In genomic region chr6:16684896-16685554, GRCh38 we compare ENCODE assay signal across 8 cellular contexts.
DNase-seq lines count a peak whose midpoint lies in the region; ATAC-seq and TF ChIP-seq lines count a peak whose summit lies in the region.

No MANE protein-coding gene starts in this region.

- 45 to 58% methylated on average over 7 of the region's 7 CpGs for WGBS in esophagus squamous epithelium, 2 donors

- H3K4me1 Mint-ChIP-seq in stimulated activated effector memory CD8-positive, alpha-beta T cell treated with anti-CD3 and anti-CD28 coated beads, Interleukin-12 subunit alpha, Interleukin-12 subunit beta, amount 100 ng/mL, for 72 hours: peaks cover 92% of the 10 kb centered on the region

- POLR2A ChIA-PET in GM10248 (lab: Yijun Ruan, JAX): no interaction called here

- no peaks in the 10 kb centered on the region for H3K9me3 ChIP-seq in esophagus squamous epithelium

- H3K4me3 Mint-ChIP-seq in stimulated activated effector memory CD8-positive, alpha-beta T cell treated with anti-CD3 and anti-CD28 coated beads, Interleukin-12 subunit alpha, Interleukin-12 subunit beta, amount 100 ng/mL, for 72 hours: peak overlapping the region; percentile 44

- no peaks in the 10 kb centered on the region for H3K9me3 Mint-ChIP-seq in stimulated activated effector memory CD8-positive, alpha-beta T cell treated with anti-CD3 and anti-CD28 coated beads, Interleukin-12 subunit alpha, Interleukin-12 subunit beta, amount 100 ng/mL, for 72 hours

- peak; percentile 37 for DNase-seq in GM10248 (ENCODE audit: extremely low spot score)
- DNase-seq in activated CD4-positive, alpha-beta T cell treated with anti-CD3 and anti-CD28 coated beads, Interleukin-2, amount 50 U/mL, for 24 hours (ENCODE audit: low read depth in 1 of 2, low spot score in 1 of 2): peak; percentile 64 to 93
- no peak for DNase-seq in esophagus squamous epithelium (lab: John Stamatoyannopoulos, UW)
- peak; percentile 65 to 88 for DNase-seq in stimulated activated effector memory CD8-positive, alpha-beta T cell treated with anti-CD3 and anti-CD28 coated beads, Interleukin-12 subunit alpha, Interleukin-12 subunit beta, amount 100 ng/mL, for 72 hours (ENCODE audit: low spot score in 2 of 2)
- no peak for DNase-seq in substantia nigra (lab: John Stamatoyannopoulos, UW)
- DNase-seq in NCI-H446 (lab: John Stamatoyannopoulos, UW): no peak

- peak overlapping the region; percentile 80 for H3K27ac Mint-ChIP-seq in stimulated activated effector memory CD8-positive, alpha-beta T cell treated with anti-CD3 and anti-CD28 coated beads, Interleukin-12 subunit alpha, Interleukin-12 subunit beta, amount 100 ng/mL, for 72 hours

- peaks cover 41% of the 10 kb centered on the region for H3K36me3 Mint-ChIP-seq in stimulated activated effector memory CD8-positive, alpha-beta T cell treated with anti-CD3 and anti-CD28 coated beads, Interleukin-12 subunit alpha, Interleukin-12 subunit beta, amount 100 ng/mL, for 72 hours

- peaks cover 24 to 81% (median 47%) of the 10 kb centered on the region in 3 donors for H3K4me1 ChIP-seq in esophagus squamous epithelium

- no peaks in the 10 kb centered on the region for H3K36me3 ChIP-seq in esophagus squamous epithelium

- H3K4me3 ChIP-seq in esophagus squamous epithelium: no peak overlapping the region

- H3K27me3 ChIP-seq in esophagus squamous epithelium: no peaks in the 10 kb centered on the region

- H3K27ac ChIP-seq in esophagus squamous epithelium: peak overlapping the region in 3 of 4 donors; percentile 68 to 84 (median 76)
- no peak overlapping the region for H3K27ac ChIP-seq in substantia nigra (ENCODE audit: low read depth, low read length, poor library complexity, severe bottlenecking)

- TF ChIP-seq POLR2A in esophagus squamous epithelium (IDR thresholded peaks at IDR 0.05): no peak

- intact Hi-C loops in esophagus squamous epithelium (cut with DNase I): no loop called here

- CTCF ChIA-PET in GM10248 (lab: Yijun Ruan, JAX): interaction anchor here (1.0 kb wide), 1 partner anchor 82 kb away, joined by 3 read pairs; no protein-coding TSS in a partner anchor

- TF ChIP-seq CTCF in GM10248 (IDR thresholded peaks at IDR 0.05; ENCODE audit: control extremely low read depth, extremely low read depth, low read depth, missing control alignments) (no peak), esophagus squamous epithelium (IDR thresholded peaks at IDR 0.05) (no peak)

- ATAC-seq in HG02970 (IDR thresholded peaks at IDR 0.05; ENCODE audit: low FRiP score, unreplicated experiment) (peak; percentile 81), HG02571 (IDR thresholded peaks at IDR 0.05; ENCODE audit: unreplicated experiment) (no peak)
- peak; percentile 89 for ATAC-seq in stimulated activated effector memory CD8-positive, alpha-beta T cell treated with anti-CD3 and anti-CD28 coated beads, Interleukin-12 subunit alpha, Interleukin-12 subunit beta, amount 100 ng/mL, for 72 hours

Comparison
In these comparisons a context has a peak if more than half of its experiments do, and no peak if none do; other contexts are left out.
1. DNase-seq: peak in GM10248 (single experiment), activated CD4-positive, alpha-beta T cell treated with anti-CD3 and anti-CD28 coated beads, Interleukin-2, amount 50 U/mL, for 24 hours (2 of 2) and stimulated activated effector memory CD8-positive, alpha-beta T cell treated with anti-CD3 and anti-CD28 coated beads, Interleukin-12 subunit alpha, Interleukin-12 subunit beta, amount 100 ng/mL, for 72 hours (2 of 2); none in esophagus squamous epithelium (single experiment), substantia nigra (0 of 49) and NCI-H446 (0 of 2).